In the genomic region with DNA sequence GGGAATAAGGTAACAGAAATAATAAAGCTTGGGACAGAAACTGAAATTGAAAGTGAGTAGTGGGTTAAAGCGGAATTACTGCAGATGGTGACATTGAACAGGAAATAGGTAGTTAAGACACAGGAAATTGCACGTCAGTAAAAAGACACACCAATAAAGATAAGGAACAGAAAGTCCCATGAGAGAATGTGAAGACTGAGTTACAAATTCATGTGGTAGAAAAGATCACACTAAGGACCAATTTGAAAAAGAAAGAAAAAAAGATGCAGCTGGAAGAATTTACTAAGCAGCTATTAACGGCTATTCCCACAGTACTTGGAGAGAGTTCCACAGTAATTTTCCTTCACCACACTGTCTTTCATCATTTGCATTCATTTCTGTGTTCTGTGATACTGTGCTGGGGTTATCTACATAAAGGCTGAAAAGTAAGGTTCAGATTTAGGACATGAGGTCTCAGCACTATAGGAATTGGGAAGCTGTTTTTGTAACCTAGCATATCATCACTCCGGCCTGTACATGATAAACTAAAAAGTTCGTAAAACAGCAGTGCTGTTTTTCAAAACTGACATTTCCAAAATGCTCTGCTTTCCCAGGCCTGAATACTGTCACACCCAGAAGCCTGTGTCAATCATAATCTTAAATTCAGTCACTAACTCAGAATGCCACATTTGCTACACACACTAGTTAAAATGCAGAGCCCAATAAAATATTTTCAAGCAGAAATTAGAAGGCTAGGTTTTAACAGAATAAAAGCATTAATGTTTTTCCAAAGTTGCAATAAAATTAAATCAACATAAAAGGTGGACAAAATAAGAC, we compare ENCODE assay signal across 8 cellular contexts. TPM values are rescaled to one million over a fixed set of nuclear protein-coding genes. Genes with fewer than 3 reads are reported as not detected.
DNase-seq lines count a peak whose midpoint lies in the region; ATAC-seq and TF ChIP-seq lines count a peak whose summit lies in the region.

No MANE protein-coding gene starts in this region.

- H3K27me3 Mint-ChIP-seq in activated naive CD4-positive, alpha-beta T cell treated with anti-CD3 and anti-CD28 coated beads, Interleukin-2, amount 10 ng/mL, durations not matched to agents 7 days and 5 days = no peaks in the 10 kb centered on the region

- H3K4me1 ChIP-seq in cardiac muscle cell (ENCODE audit: low read depth) = no peaks in the 10 kb centered on the region

- H3K9me3 ChIP-seq in SK-N-MC (ENCODE audit: low read depth, low read length) (no peaks in the 10 kb centered on the region; the same call in 1 of the 2 replicates), cardiac muscle cell (ENCODE audit: low read depth) (no peaks in the 10 kb centered on the region)

- peak overlapping the region; percentile 65 for H3K4me3 ChIP-seq in SK-N-MC
- no peak overlapping the region for H3K4me3 ChIP-seq in cardiac muscle cell

- peaks cover 15% of the 10 kb centered on the region for H3K36me3 ChIP-seq in SK-N-MC (ENCODE audit: insufficient read depth, low read length)
- peaks cover 7% of the 10 kb centered on the region for H3K36me3 ChIP-seq in cardiac muscle cell

- no peaks in the 10 kb centered on the region for H3K27me3 ChIP-seq in cardiac muscle cell

- peak overlapping the region; percentile 92 for H3K27ac Mint-ChIP-seq in activated naive CD4-positive, alpha-beta T cell treated with anti-CD3 and anti-CD28 coated beads, Interleukin-2, amount 10 ng/mL, durations not matched to agents 7 days and 5 days

- ATAC-seq in HG03060 (IDR thresholded peaks at IDR 0.05; ENCODE audit: low read depth, unreplicated experiment) = peak; percentile 93
- ATAC-seq in stimulated activated naive CD8-positive, alpha-beta T cell treated with anti-CD3 and anti-CD28 coated beads, Interleukin-15, Interleukin-2, amounts not matched to agents 100 U/mL and 50 U/mL, for 24 hours = peak; percentile 98

- H3K9ac ChIP-seq in SK-N-MC (ENCODE audit: insufficient read length) = no peak overlapping the region

- H3K4me3 Mint-ChIP-seq in activated naive CD4-positive, alpha-beta T cell treated with anti-CD3 and anti-CD28 coated beads, Interleukin-2, amount 10 ng/mL, durations not matched to agents 7 days and 5 days = peak overlapping the region; percentile 74

- CTCF ChIA-PET in activated naive CD4-positive, alpha-beta T cell treated with anti-CD3 and anti-CD28 coated beads, Interleukin-2, amount 10 ng/mL, durations not matched to agents 7 days and 5 days (lab: Charles Lee) = no interaction called here

- H3K36me3 Mint-ChIP-seq in activated naive CD4-positive, alpha-beta T cell treated with anti-CD3 and anti-CD28 coated beads, Interleukin-2, amount 10 ng/mL, durations not matched to agents 7 days and 5 days = peaks cover 44% of the 10 kb centered on the region

- no peak for TF ChIP-seq CTCF in cardiac muscle cell (IDR thresholded peaks at IDR 0.05; ENCODE audit: low read depth, low read length)

- peak overlapping the region; percentile 88 for H3K27ac ChIP-seq in SK-N-MC
- H3K27ac ChIP-seq in cardiac muscle cell = peak overlapping the region; percentile 7

- DNase-seq in activated naive CD4-positive, alpha-beta T cell treated with anti-CD3 and anti-CD28 coated beads, Interleukin-2, amount 10 ng/mL, durations not matched to agents 7 days and 5 days = no peak
- DNase-seq in activated naive CD4-positive, alpha-beta T cell (lab: John Stamatoyannopoulos, UW) = no peak
- DNase-seq in SK-N-MC (ENCODE audit: low read depth, low spot score) (peak; percentile 96), cardiac muscle cell (ENCODE audit: low read depth in 1 of 2, low spot score in 1 of 2) (peak in 1 of 2 donors; percentile 59), HK-2 (ENCODE audit: unreplicated experiment) (no peak), NCI-H146 (lab: John Stamatoyannopoulos, UW) (no peak)
- no peak for DNase-seq in stimulated activated naive CD8-positive, alpha-beta T cell treated with anti-CD3 and anti-CD28 coated beads, Interleukin-15, Interleukin-2, amounts not matched to agents 100 U/mL and 50 U/mL, for 24 hours

- H3K4me1 Mint-ChIP-seq in activated naive CD4-positive, alpha-beta T cell treated with anti-CD3 and anti-CD28 coated beads, Interleukin-2, amount 10 ng/mL, durations not matched to agents 7 days and 5 days = peaks cover 29% of the 10 kb centered on the region

- H3K9me3 Mint-ChIP-seq in activated naive CD4-positive, alpha-beta T cell treated with anti-CD3 and anti-CD28 coated beads, Interleukin-2, amount 10 ng/mL, durations not matched to agents 7 days and 5 days = peaks cover 3% of the 10 kb centered on the region

RNA-seq across cellular contexts. Expression of gene SRBD1, which starts 42.9 kb away (rescaled TPM):
- 13.7 and 14.7 TPM in 2 replicates for total RNA-seq in cardiac muscle cell
- 10.6 and 10.7 TPM in 2 replicates for polyA plus RNA-seq in cardiac muscle cell
